In genomic region chr3:11140713-11141104, GRCh38 we compare ENCODE assay signal across 11 cellular contexts. TPM values are rescaled to one million over a fixed set of nuclear protein-coding genes. Genes with fewer than 3 reads are reported as not detected.
DNase-seq lines count a peak whose midpoint lies in the region; ATAC-seq, FAIRE-seq and TF ChIP-seq lines count a peak whose summit lies in the region.
"Had no signal": no experiment of that assay in that cellular context is flagged by ENCODE, and none has a peak within 500 bp of the region (broad histone marks: within the 10 kb centered on the region; RNA-seq: fewer than 3 reads in every experiment).

No MANE protein-coding gene starts in this region.

- FAIRE-seq in A549 (lab: Jason Lieb, UNC), result no peak

- POLR2A ChIA-PET in A549 (lab: Yijun Ruan, JAX), result no interaction called here
- POLR2A ChIA-PET in RWPE1 (lab: Yijun Ruan, JAX; ENCODE audit: low non-redundant PET), result no interaction called here

- peak overlapping the region in 1 of 2 experiments; percentile 66; a peak in 3 of 6 replicates for H3K27ac ChIP-seq in A549
- H3K27ac ChIP-seq in RWPE1, result peak overlapping the region; percentile 100
- H3K27ac ChIP-seq: SJSA1 had no signal

- TF ChIP-seq CTCF in A549 (IDR thresholded peaks at IDR 0.05) (no peak), RWPE1 (conservative IDR thresholded peaks at IDR 0.05; ENCODE audit: low read depth) (no peak), lower leg skin (IDR thresholded peaks at IDR 0.05) (no peak)

- peaks cover 34% of the 10 kb centered on the region for H3K4me1 ChIP-seq in A549

- no peak for TF ChIP-seq EP300 in A549 (IDR thresholded peaks at IDR 0.05)

- 56% methylated on average over 2 of the region's 2 CpGs for WGBS in A549 (ENCODE audit: missing lambda C conversion rate)
- WGBS in lower leg skin, 2 donors, result 31 to 53% methylated on average over 2 of the region's 2 CpGs

- H3K4me3 ChIP-seq in A549 (no peak overlapping the region), lower leg skin (ENCODE audit: low read depth, poor library complexity, severe bottlenecking) (no peak overlapping the region)
- H3K4me3 ChIP-seq: SJSA1, smooth muscle cell had no signal

- no peak for TF ChIP-seq RAD21 in A549 (conservative IDR thresholded peaks at IDR 0.05 in 1 of 2, IDR thresholded peaks at IDR 0.05 in 1 of 2)

- intact Hi-C loops in lower leg skin (cut with DNase I; ENCODE audit: low total_unique reads), result no loop called here

- no peaks in the 10 kb centered on the region for H3K9me3 ChIP-seq in A549
- H3K9me3 ChIP-seq: SJSA1 had no signal

- CTCF ChIA-PET in A549 (lab: Yijun Ruan, JAX) (interaction anchor here (2.4 to 7.9 kb wide), 3 partner anchors 9 to 80 kb away, joined by 6 to 45 read pairs (median 22); partner anchors contain the start of gene HRH1), RWPE1 (lab: Yijun Ruan, JAX) (interaction anchor here (1.0 kb wide), 1 partner anchor 14 kb away, joined by 3 read pairs; the partner anchor contains the start of gene HRH1)

- DNase-seq in A549 (ENCODE audit: low read depth in 1 of 2, low spot score in 1 of 2), result no peak
- no peak for DNase-seq in RWPE1 (ENCODE audit: low spot score)
- DNase-seq in HPDE6-E6E7 (ENCODE audit: extremely low spot score), result no peak
- DNase-seq in stimulated activated CD4-positive, alpha-beta T cell treated with anti-CD3 and anti-CD28 coated beads, Interleukin-4, amount 100 ng/mL, for 24 hours, result no peak
- DNase-seq in NCI-H524 (lab: John Stamatoyannopoulos, UW), result no peak
- DNase-seq in lower leg skin (ENCODE audit: low spot score in 2 of 2), result no peak
- DNase-seq: mesendoderm had no signal

- TF ChIP-seq POLR2A in A549 (IDR thresholded peaks at IDR 0.05; ENCODE audit: low read length) (no peak), lower leg skin (IDR thresholded peaks at IDR 0.05) (no peak)

- peak overlapping the region; percentile 77; the same call in 2 of the 3 replicates for H3K4me2 ChIP-seq in A549
- H3K4me2 ChIP-seq: smooth muscle cell had no signal

- ATAC-seq in A549, result no peak
- peak; percentile 26 for ATAC-seq in GM19025 (IDR thresholded peaks at IDR 0.05; ENCODE audit: low read depth, unreplicated experiment)
- ATAC-seq in HG02870 (IDR thresholded peaks at IDR 0.05; ENCODE audit: unreplicated experiment), result peak; percentile 16

TF ChIP-seq in A549, 52 proteins besides CTCF, POLR2A, EP300 and RAD21:
- no peak for TF ChIP-seq MAZ (IDR thresholded peaks at IDR 0.05; ENCODE audit: borderline replicate concordance, low read depth, low read length)
- TF ChIP-seq MAX (IDR thresholded peaks at IDR 0.05), result no peak
- no peak for TF ChIP-seq HOXA7 (CRISPR knock-in tag; IDR thresholded peaks at IDR 0.05)
- no peak for TF ChIP-seq JUNB (IDR thresholded peaks at IDR 0.05)

RNA-seq across cellular contexts. Expression of gene HRH1, which starts 13.6 kb away (rescaled TPM):
- polyA plus RNA-seq in A549 (2011; rRNA removed) (4.2 and 4.7 TPM in 2 replicates), A549 (2017; fragmentation: RNase III; extraction: RNeasy Plus Mini Kit Qiagen cat#74134 plus additional on column Dnase treatment) (3.7 to 4.2 TPM (median 3.7 TPM) in 3 replicates)
- polyA plus RNA-seq in A549 (2012; cell fraction: cytosol; rRNA removed), result 1.2 and 1.6 TPM in 2 replicates
- 1.7 and 2.1 TPM in 2 replicates for polyA plus RNA-seq in A549 (2012; cell fraction: nucleus; rRNA removed)
- 8.4 and 9.8 TPM in 2 replicates for polyA minus RNA-seq in A549 (2011; rRNA and poly(A)+ RNA removed)
- 10 to 100 TPM in 2 of 4 donors, 1 to 10 TPM in 2; 6.4 to 19.8 (median 10.1) TPM for total RNA-seq in lower leg skin

Comparison
In these comparisons a context has a peak if more than half of its experiments do, and no peak if none do; other contexts are left out.
1. ATAC-seq: peak in GM19025 (single experiment) and HG02870 (single experiment); none in A549 (0 of 2).